25 cellular contexts compared by ENCODE assay signal in genomic region chr9:22204240-22204639, GRCh38.
"Had no signal": no experiment of that assay in that cellular context is flagged by ENCODE, and none has a peak within 500 bp of the region (broad histone marks: within the 10 kb centered on the region; RNA-seq: fewer than 3 reads in every experiment).

No MANE protein-coding gene starts in this region.

- H3K4me3 ChIP-seq: ascending aorta, cardiac muscle cell, colonic mucosa, dorsolateral prefrontal cortex, left lung, lung, mucosa of descending colon, right lobe of liver, transverse colon had no signal

- H3K9me3 Mint-ChIP-seq: activated naive CD4-positive, alpha-beta T cell treated with anti-CD3 and anti-CD28 coated beads for 36 hours; brain; nephron progenitor cell; T-helper 2 cell treated with Interferon-gamma antibody and Interleukin-4, amounts not matched to agents 5 μg/mL and 100 μg/mL, for 36 hours had no signal

- H3K9me3 ChIP-seq: ascending aorta, colonic mucosa, left lung, mucosa of descending colon, neutrophil, right lobe of liver, transverse colon had no signal

- H3K4me1 Mint-ChIP-seq: brain had no signal

- H3K27me3 ChIP-seq: ascending aorta, cardiac muscle cell, colonic mucosa, left lung, right lobe of liver, transverse colon had no signal

- DNase-seq: activated CD4-positive, alpha-beta T cell treated with anti-CD3 and anti-CD28 coated beads for 4 hours; activated CD4-positive, alpha-beta T cell treated with anti-CD3 and anti-CD28 coated beads, Interleukin-2, amount 50 U/mL, for 4 hours; activated CD8-positive, alpha-beta memory T cell treated with anti-CD3 and anti-CD28 coated beads for 24 hours; activated effector memory CD4-positive, alpha-beta T cell treated with Interleukin-2 at 50 U/mL for 16 hours; activated naive CD4-positive, alpha-beta T cell treated with anti-CD3 and anti-CD28 coated beads for 36 hours; activated naive CD8-positive, alpha-beta T cell treated with anti-CD3 and anti-CD28 coated beads, Interleukin-2, amount 10 ng/mL, durations not matched to agents 7 days and 5 days; cerebellar nuclear complex; colonic mucosa; dorsolateral prefrontal cortex; effector memory CD4-positive, alpha-beta T cell; left lung; mucosa of descending colon; nephron progenitor cell; right lobe of liver; stimulated activated CD4-positive, alpha-beta T cell treated with anti-CD3 and anti-CD28 coated beads, Interleukin-1b, Interleukin-23, amount 100 ng/mL, for 48 hours; stimulated activated CD4-positive, alpha-beta T cell treated with anti-CD3 and anti-CD28 coated beads, Interleukin-4, amount 100 ng/mL, for 4 hours; stimulated activated naive CD4-positive, alpha-beta T cell treated with Interleukin-2 at 50 U/mL for 16 hours; transverse colon had no signal

- ATAC-seq: mucosa of descending colon had no signal

- H3K36me3 Mint-ChIP-seq: brain had no signal

- H3K4me1 ChIP-seq: ascending aorta, colonic mucosa, right lobe of liver had no signal

- H3K27ac Mint-ChIP-seq: activated naive CD4-positive, alpha-beta T cell treated with anti-CD3 and anti-CD28 coated beads for 36 hours; activated naive CD8-positive, alpha-beta T cell treated with anti-CD3 and anti-CD28 coated beads, Interleukin-2, amount 10 ng/mL, durations not matched to agents 7 days and 5 days; brain; nephron progenitor cell; progenitor cell of endocrine pancreas; T-helper 2 cell treated with Interferon-gamma antibody and Interleukin-4, amounts not matched to agents 5 μg/mL and 100 μg/mL, for 36 hours had no signal

- H3K27ac ChIP-seq: ascending aorta, cardiac muscle cell, colonic mucosa, dorsolateral prefrontal cortex, left lung, neutrophil, right lobe of liver, transverse colon had no signal

- H3K36me3 ChIP-seq: ascending aorta, cardiac muscle cell, colonic mucosa, left lung, neutrophil, right lobe of liver, transverse colon had no signal

- H3K27me3 Mint-ChIP-seq: progenitor cell of endocrine pancreas had no signal

- H3K4me3 Mint-ChIP-seq: activated naive CD4-positive, alpha-beta T cell treated with anti-CD3 and anti-CD28 coated beads for 36 hours; brain; nephron progenitor cell; T-helper 2 cell treated with Interferon-gamma antibody and Interleukin-4, amounts not matched to agents 5 μg/mL and 100 μg/mL, for 36 hours had no signal
